ENCODE assay signal across 10 cellular contexts in the genomic region with DNA sequence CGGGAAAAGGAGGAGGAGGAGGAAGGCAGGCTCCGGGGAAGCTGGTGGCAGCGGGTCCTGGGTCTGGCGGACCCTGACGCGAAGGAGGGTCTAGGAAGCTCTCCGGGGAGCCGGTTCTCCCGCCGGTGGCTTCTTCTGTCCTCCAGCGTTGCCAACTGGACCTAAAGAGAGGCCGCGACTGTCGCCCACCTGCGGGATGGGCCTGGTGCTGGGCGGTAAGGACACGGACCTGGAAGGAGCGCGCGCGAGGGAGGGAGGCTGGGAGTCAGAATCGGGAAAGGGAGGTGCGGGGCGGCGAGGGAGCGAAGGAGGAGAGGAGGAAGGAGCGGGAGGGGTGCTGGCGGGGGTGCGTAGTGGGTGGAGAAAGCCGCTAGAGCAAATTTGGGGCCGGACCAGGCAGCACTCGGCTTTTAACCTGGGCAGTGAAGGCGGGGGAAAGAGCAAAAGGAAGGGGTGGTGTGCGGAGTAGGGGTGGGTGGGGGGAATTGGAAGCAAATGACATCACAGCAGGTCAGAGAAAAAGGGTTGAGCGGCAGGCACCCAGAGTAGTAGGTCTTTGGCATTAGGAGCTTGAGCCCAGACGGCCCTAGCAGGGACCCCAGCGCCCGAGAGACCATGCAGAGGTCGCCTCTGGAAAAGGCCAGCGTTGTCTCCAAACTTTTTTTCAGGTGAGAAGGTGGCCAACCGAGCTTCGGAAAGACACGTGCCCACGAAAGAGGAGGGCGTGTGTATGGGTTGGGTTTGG. TPM values are rescaled to one million over a fixed set of nuclear protein-coding genes. Genes with fewer than 3 reads are reported as not detected.
DNase-seq lines count a peak whose midpoint lies in the region; ATAC-seq, FAIRE-seq and TF ChIP-seq lines count a peak whose summit lies in the region.
"Had no signal": no experiment of that assay in that cellular context is flagged by ENCODE, and none has a peak within 500 bp of the region (broad histone marks: within the 10 kb centered on the region; RNA-seq: fewer than 3 reads in every experiment).

A gene (plus strand): TSS at position 546 of the 745 bp plus-strand sequence. CDS start 70 bp downstream, at position 616.

- no peak within 1 kb of the TSS for H4K12ac ChIP-seq in trophoblast cell (ENCODE audit: low read depth, low read length)

- H3K4me1 ChIP-seq in Caco-2 = peaks cover 25% of the 10 kb centered on the region; the same call in 1 of the 2 replicates
- no peaks in the 10 kb centered on the region for H3K4me1 ChIP-seq in GM12878 (ENCODE audit: control insufficient read depth, insufficient read depth, low read length)
- H3K4me1 ChIP-seq in iPS DF 6.9 (ENCODE audit: control insufficient read depth, insufficient read depth, low read length) = no peaks in the 10 kb centered on the region
- peaks cover 0 to 3% of the 10 kb centered on the region in 2 experiments for H3K4me1 ChIP-seq in trophoblast cell (ENCODE audit: control insufficient read depth in 1 of 2, insufficient read depth in 2 of 2, low read length in 2 of 2)
- H3K4me1 ChIP-seq: BLaER1 had no signal

- no peak within 1 kb of the TSS for H3K4ac ChIP-seq in trophoblast cell (ENCODE audit: low read depth, low read length)

- H3K27ac Mint-ChIP-seq in Caco-2 (ENCODE audit: unreplicated experiment) = peak within 1 kb of the TSS; percentile 87
- no peak within 1 kb of the TSS for H3K27ac Mint-ChIP-seq in activated T-helper 17 cell treated with anti-CD3 and anti-CD28 coated beads, Interleukin-2, amount 50 U/mL, for 72 hours

- H3K4me3 Mint-ChIP-seq in Caco-2 (ENCODE audit: unreplicated experiment) = peak within 1 kb of the TSS; percentile 93
- no peak within 1 kb of the TSS for H3K4me3 Mint-ChIP-seq in activated T-helper 17 cell treated with anti-CD3 and anti-CD28 coated beads, Interleukin-2, amount 50 U/mL, for 72 hours

- H2AK5ac ChIP-seq in trophoblast cell (ENCODE audit: low read length) = no peak within 1 kb of the TSS

- H3K9ac ChIP-seq in GM12878 (ENCODE audit: control insufficient read depth, insufficient read depth, low read length) (no peak within 1 kb of the TSS), trophoblast cell (ENCODE audit: low read length) (no peak within 1 kb of the TSS)
- H3K9ac ChIP-seq: BLaER1 had no signal

- peak within 1 kb of the TSS; percentile 82 for H3K4me3 ChIP-seq in Caco-2 (ENCODE audit: low read depth, low read length)
- H3K4me3 ChIP-seq in GM12878 = no peak within 1 kb of the TSS
- peak within 1 kb of the TSS; percentile 54; the same call in 1 of the 2 replicates for H3K4me3 ChIP-seq in iPS DF 6.9 (ENCODE audit: low read length)
- peak within 1 kb of the TSS; percentile 76 for H3K4me3 ChIP-seq in trophoblast cell (ENCODE audit: low read depth, low read length)
- H3K4me3 ChIP-seq: BLaER1 had no signal

- WGBS in GM12878 (ENCODE audit: insufficient coverage, insufficient replicate concordance, low lambda C conversion rate, missing lambda C conversion rate) = 35% methylated on average over 28 of the region's 45 CpGs
- no CpG with 5 or more reads among the region's 45 CpGs for WGBS in iPS DF 6.9 (ENCODE audit: insufficient coverage, insufficient read length)
- no CpG with 5 or more reads among the region's 45 CpGs for WGBS in trophoblast cell (ENCODE audit: extremely low coverage, insufficient coverage, insufficient read length)

- no peak for TF ChIP-seq RAD21 in GM12878 (IDR thresholded peaks at IDR 0.05; ENCODE audit: insufficient read depth, low read depth, low read length)

- no peaks in the 10 kb centered on the region for H3K9me3 ChIP-seq in Caco-2
- H3K9me3 ChIP-seq in GM12878 (replicated peaks; ENCODE audit: control insufficient read depth, insufficient read depth, low read length) = no peaks in the 10 kb centered on the region
- no peaks in the 10 kb centered on the region for H3K9me3 ChIP-seq in iPS DF 6.9 (ENCODE audit: control insufficient read depth, insufficient read depth, low read length)
- no peaks in the 10 kb centered on the region for H3K9me3 ChIP-seq in trophoblast cell (ENCODE audit: insufficient read depth, low read depth, low read length)

- H3K4me1 Mint-ChIP-seq in Caco-2 (ENCODE audit: low read depth, unreplicated experiment) = peaks cover 28% of the 10 kb centered on the region
- no peaks in the 10 kb centered on the region for H3K4me1 Mint-ChIP-seq in activated T-helper 17 cell treated with anti-CD3 and anti-CD28 coated beads, Interleukin-2, amount 50 U/mL, for 72 hours

- RAD21 ChIA-PET in GM12878 (lab: Charles Lee; ENCODE audit: unreplicated experiment) = interaction anchor here (1.1 to 2.0 kb wide), 2 partner anchors 20 to 21 kb away, joined by 3 to 7 read pairs; no protein-coding TSS in a partner anchor

- H3K36me3 Mint-ChIP-seq in Caco-2 (ENCODE audit: insufficient read depth, unreplicated experiment) = peaks cover 37% of the 10 kb centered on the region
- no peaks in the 10 kb centered on the region for H3K36me3 Mint-ChIP-seq in activated T-helper 17 cell treated with anti-CD3 and anti-CD28 coated beads, Interleukin-2, amount 50 U/mL, for 72 hours (ENCODE audit: low read depth)

- no peaks in the 10 kb centered on the region for H3K27me3 Mint-ChIP-seq in Caco-2 (ENCODE audit: insufficient read depth, unreplicated experiment)
- peaks cover 30% of the 10 kb centered on the region for H3K27me3 Mint-ChIP-seq in activated T-helper 17 cell treated with anti-CD3 and anti-CD28 coated beads, Interleukin-2, amount 50 U/mL, for 72 hours

- no peak within 1 kb of the TSS for H2AFZ ChIP-seq in GM12878 (ENCODE audit: control insufficient read depth, low read depth, low read length)
- H2AFZ ChIP-seq in trophoblast cell (ENCODE audit: insufficient read depth, low read length, poor library complexity) = peak within 1 kb of the TSS; percentile 50

- H3K9me3 Mint-ChIP-seq in Caco-2 (ENCODE audit: unreplicated experiment) = no peaks in the 10 kb centered on the region
- H3K9me3 Mint-ChIP-seq in activated T-helper 17 cell treated with anti-CD3 and anti-CD28 coated beads, Interleukin-2, amount 50 U/mL, for 72 hours = no peaks in the 10 kb centered on the region

- H4K8ac ChIP-seq in trophoblast cell (ENCODE audit: low read depth, low read length) = no peak within 1 kb of the TSS

- H2BK120ac ChIP-seq in trophoblast cell (ENCODE audit: insufficient read depth, low read length, poor library complexity) = no peak within 1 kb of the TSS

- H4K20me1 ChIP-seq in GM12878 (ENCODE audit: control insufficient read depth, insufficient read depth) = no peaks in the 10 kb centered on the region
- H4K20me1 ChIP-seq: BLaER1 had no signal

- CTCF ChIA-PET in Caco-2 (lab: Charles Lee) = interaction anchor here (0.5 to 2.0 kb wide), 2 partner anchors 18 to 21 kb away, joined by 3 to 8 read pairs; no protein-coding TSS in a partner anchor
- CTCF ChIA-PET in GM12878 (lab: Yijun Ruan, JAX) = interaction anchor here (1.0 to 1.9 kb wide), 5 partner anchors 9 to 84 kb away, joined by 3 to 14 read pairs (median 4); no protein-coding TSS in a partner anchor

- H3K79me1 ChIP-seq in trophoblast cell (ENCODE audit: low read length) = no peaks in the 10 kb centered on the region

- SMC1A ChIA-PET in GM12878 (lab: Charles Lee; ENCODE audit: uncharacterized antibody, unreplicated experiment) = interaction anchor here (0.9 to 3.2 kb wide), 4 partner anchors 15 to 79 kb away, joined by 3 to 17 read pairs (median 7); no protein-coding TSS in a partner anchor

- BruUV-seq in Caco-2 (replicated peaks; lab: Mats Ljungman, UMichigan) = no TSS peak
- no TSS peak for BruUV-seq in GM12878 (replicated peaks; lab: Mats Ljungman, UMichigan)

- intact Hi-C loops in Caco-2 (cut with micrococcal nuclease; ENCODE audit: unreplicated experiment) (loop anchor here (2.0 to 5.0 kb wide), 4 partner anchors 29 to 238 kb away; no protein-coding TSS in a partner anchor), GM12878 (cut with micrococcal nuclease; ENCODE audit: unreplicated experiment) (no loop called here)

- no peak within 1 kb of the TSS for H4K91ac ChIP-seq in trophoblast cell (ENCODE audit: low read depth, low read length)

- H3K36me3 ChIP-seq in Caco-2 (ENCODE audit: control insufficient read depth, insufficient read depth, low read length) = no peaks in the 10 kb centered on the region
- no peaks in the 10 kb centered on the region for H3K36me3 ChIP-seq in GM12878 (ENCODE audit: control insufficient read depth in 2 of 2, insufficient read depth in 2 of 2, low read length in 1 of 2)
- H3K36me3 ChIP-seq in iPS DF 6.9 (ENCODE audit: control insufficient read depth, insufficient read depth, low read length) = no peaks in the 10 kb centered on the region
- no peaks in the 10 kb centered on the region for H3K36me3 ChIP-seq in trophoblast cell (ENCODE audit: control insufficient read depth in 1 of 2, insufficient read depth in 2 of 2, low read length in 2 of 2)
- H3K36me3 ChIP-seq: BLaER1 had no signal

- no peaks in the 10 kb centered on the region for H3K27me3 ChIP-seq in Caco-2 (replicated peaks; ENCODE audit: control insufficient read depth, insufficient read depth, low read length)
- peaks cover 0 to 6% of the 10 kb centered on the region in 2 experiments; a peak in 2 of 4 replicates for H3K27me3 ChIP-seq in GM12878 (replicated peaks in 1 of 2; ENCODE audit: control insufficient read depth in 2 of 2, insufficient read depth in 2 of 2, low read length in 1 of 2)
- H3K27me3 ChIP-seq in iPS DF 6.9 (ENCODE audit: control insufficient read depth, insufficient read depth, low read length) = peaks cover 1% of the 10 kb centered on the region; the same call in 1 of the 2 replicates
- H3K27me3 ChIP-seq in trophoblast cell (ENCODE audit: insufficient read depth, low read length) = peaks cover 10% of the 10 kb centered on the region
- H3K27me3 ChIP-seq: BLaER1 had no signal

- H3K18ac ChIP-seq in trophoblast cell (ENCODE audit: low read length) = no peak within 1 kb of the TSS

- H3K14ac ChIP-seq in trophoblast cell (ENCODE audit: low read length) = no peak within 1 kb of the TSS

- no peak within 1 kb of the TSS for H2BK5ac ChIP-seq in trophoblast cell (ENCODE audit: low read depth, low read length, poor library complexity)

- in situ Hi-C loops in GM12878 (cut with MboI) = no loop called here

- peak; percentile 42 for ATAC-seq in GM12878
- ATAC-seq in activated T-helper 17 cell treated with anti-CD3 and anti-CD28 coated beads, Interleukin-2, amount 50 U/mL, for 72 hours (replicated peaks) = no peak

- POLR2A ChIA-PET in Caco-2 (lab: Charles Lee) (interaction anchor here (0.5 to 0.9 kb wide), 4 partner anchors 10 to 330 kb away, joined by 3 to 6 read pairs (median 4); no protein-coding TSS in a partner anchor), GM12878 (lab: Charles Lee) (interaction anchor here (1.1 kb wide), 1 partner anchor 9 kb away, joined by 3 read pairs; no protein-coding TSS in a partner anchor)

- TF ChIP-seq POLR2A in GM12878 (IDR thresholded peaks at IDR 0.05; ENCODE audit: low read depth, low read length) = no peak

- H3K4me2 ChIP-seq in GM12878 (ENCODE audit: control insufficient read depth, insufficient read depth) (no peak within 1 kb of the TSS), trophoblast cell (ENCODE audit: low read length) (peak within 1 kb of the TSS; percentile 84)
- H3K4me2 ChIP-seq: BLaER1 had no signal

- DNase-seq in Caco-2 (peak; percentile 72 to 79), GM12878 (ENCODE audit: low read depth, low spot score) (no peak), iPS DF 6.9 (ENCODE audit: low read depth, low spot score) (no peak), trophoblast cell (peak in 1 of 2 donors; percentile 4), SK-N-DZ (ENCODE audit: low spot score) (no peak), epidermal melanocyte (ENCODE audit: insufficient read length, low spot score) (no peak), dermis blood vessel endothelial cell (no peak)

- FAIRE-seq in GM12878 (lab: Jason Lieb, UNC) = no peak

- H2BK12ac ChIP-seq in trophoblast cell (ENCODE audit: low read length) = no peak within 1 kb of the TSS

- no peak within 1 kb of the TSS for H3K23ac ChIP-seq in trophoblast cell (ENCODE audit: low read length)

- H3K27ac ChIP-seq in GM12878 (ENCODE audit: control insufficient read depth, insufficient read depth) (no peak within 1 kb of the TSS), iPS DF 6.9 (ENCODE audit: low read length) (no peak within 1 kb of the TSS), trophoblast cell (ENCODE audit: low read depth, low read length) (no peak within 1 kb of the TSS)
- H3K27ac ChIP-seq: BLaER1, RWPE1 had no signal

- TF ChIP-seq EP300 in GM12878 (IDR thresholded peaks at IDR 0.05; ENCODE audit: borderline replicate concordance in 1 of 2, control insufficient read depth in 1 of 2, low read depth in 2 of 2, low read length in 2 of 2) = no peak

- H3K79me2 ChIP-seq in GM12878 (ENCODE audit: control insufficient read depth, insufficient read depth, low read length) = no peaks in the 10 kb centered on the region
- H3K79me2 ChIP-seq in trophoblast cell (ENCODE audit: control insufficient read depth, insufficient read depth, low read length, poor library complexity) = no peaks in the 10 kb centered on the region

- no peak for TF ChIP-seq CTCF in Caco-2 (IDR thresholded peaks at IDR 0.05; ENCODE audit: insufficient read depth in 1 of 2, low read depth in 1 of 2, low read length in 1 of 2, severe bottlenecking in 1 of 2, unreplicated experiment in 1 of 2)
- no peak for TF ChIP-seq CTCF in GM12878 (IDR thresholded peaks at IDR 0.05 in 2 of 3, conservative IDR thresholded peaks at IDR 0.05 in 1 of 3; ENCODE audit: control insufficient read depth in 2 of 3, extremely low read depth in 1 of 3, insufficient read depth in 1 of 3, low read depth in 3 of 3, low read length in 3 of 3)

RNA-seq across cellular contexts. Expression of the gene that starts here (rescaled TPM):
- 130 and 132 TPM in 2 replicates for total RNA-seq in Caco-2 (2022)
- 2.9 and 4.6 TPM in 2 replicates for total RNA-seq in GM12878 (2013; cell fraction: nucleolus; rRNA removed)
- 0.17 TPM in 1 of 2 replicates, not detected in the other for total RNA-seq in GM12878 (2014; rRNA removed)
- 0.04 TPM in 1 of 2 replicates, not detected in the other for total RNA-seq in GM12878 (2014; rRNA removed; fragmentation: Illumina TruSeq; extraction: Trizol)
- total RNA-seq in GM12878 (2021) = 0.21 and 0.37 TPM in 2 replicates
- not detected for polyA plus RNA-seq in GM12878 (2011; ENCODE audit: low read depth)
- polyA plus RNA-seq in GM12878 (2011; rRNA removed) = 2.3 and 3.4 TPM in 2 replicates
- 0.95 and 1.0 TPM in 2 replicates for polyA plus RNA-seq in GM12878 (2011; cell fraction: cytosol; rRNA removed)
- 1.7 and 1.8 TPM in 2 replicates for polyA plus RNA-seq in GM12878 (2011; cell fraction: nucleus; rRNA removed)
- 0.03 TPM in 1 of 2 replicates, not detected in the other for polyA plus RNA-seq in GM12878 (2012)
- 0.10 and 0.44 TPM in 2 replicates for polyA plus RNA-seq in GM12878 (2014; fragmentation: Illumina TruSeq; extraction: Trizol)
- polyA plus RNA-seq in GM12878 (2014; fragmentation: Nextera tagmentation; extraction: Ambion mirVana) = under 1 TPM in 1 of 2 experiments, not detected in 1; 0.02 TPM
- 0.26 TPM in 1 of 2 replicates, not detected in the other for polyA plus RNA-seq in GM12878 (2014; rRNA removed)
- under 1 TPM; 0.23 to 0.63 TPM for polyA plus RNA-seq in GM12878 (2016; fragmentation: Nextera tagmentation; extraction: Ambion mirVana)
- 4.1 and 4.6 TPM in 2 replicates for polyA minus RNA-seq in GM12878 (2011; rRNA and poly(A)+ RNA removed)
- 0.67 and 1.2 TPM in 2 replicates for polyA minus RNA-seq in GM12878 (2011; cell fraction: cytosol; rRNA and poly(A)+ RNA removed)
- 3.3 TPM in 2 replicates for polyA minus RNA-seq in GM12878 (2011; cell fraction: nucleus; rRNA and poly(A)+ RNA removed)
- polyA plus RNA-seq in trophoblast cell (2013) = 0.32 and 0.34 TPM in 2 replicates
- not detected in 2 replicates for polyA plus RNA-seq in SK-N-DZ (2014; cell fraction: cytosol; rRNA removed)
- not detected in 2 replicates for polyA plus RNA-seq in SK-N-DZ (2014; cell fraction: nucleus; rRNA removed)
- total RNA-seq in activated T-helper 17 cell treated with anti-CD3 and anti-CD28 coated beads, Interleukin-2, amount 50 U/mL, for 72 hours = not detected
- total RNA-seq in dermis blood vessel endothelial cell = not detected in 2 replicates

Comparison
In these comparisons a context has a peak if more than half of its experiments do, and no peak if none do; other contexts are left out.
1. RNA of the gene that starts here (total RNA-seq): 130 to 132 TPM in Caco-2; 0.04 to 4.6 TPM in GM12878, not detected in activated T-helper 17 cell treated with anti-CD3 and anti-CD28 coated beads, Interleukin-2, amount 50 U/mL, for 72 hours and not detected in dermis blood vessel endothelial cell; every median in the first group is over 10 times any median in the second.
2. DNase-seq: peak in Caco-2 (2 of 2); none in GM12878 (single experiment), iPS DF 6.9 (single experiment), SK-N-DZ (single experiment), epidermal melanocyte (single experiment) and dermis blood vessel endothelial cell (single experiment).